3 cellular contexts compared by ENCODE assay signal in genomic region chr6:10843554-10843953, GRCh38.
"Had no signal": no experiment of that assay in that cellular context is flagged by ENCODE, and none has a peak within 500 bp of the region (broad histone marks: within the 10 kb centered on the region; RNA-seq: fewer than 3 reads in every experiment).

No MANE protein-coding gene starts in this region.

- DNase-seq: GDM1, GF-D8 had no signal

- H3K4me3 ChIP-seq: GM12878 had no signal
